ENCODE assay signal across 28 cellular contexts in genomic region chr6:104108587-104108986, GRCh38.
"Had no signal": no experiment of that assay in that cellular context is flagged by ENCODE, and none has a peak within 500 bp of the region (broad histone marks: within the 10 kb centered on the region; RNA-seq: fewer than 3 reads in every experiment).

No MANE protein-coding gene starts in this region.

- H3K27me3 Mint-ChIP-seq: stimulated activated memory B cell treated with anti-CD40 and anti-IgM and Interleukin-4, amounts not matched to agents 10 μg/mL and 1 μg/mL and 100 μg/mL, for 72 hours; stimulated activated naive B cell treated with anti-CD40 and anti-IgM and Interleukin-4, amounts not matched to agents 10 μg/mL and 1 μg/mL and 100 μg/mL, for 72 hours; stimulated activated naive CD8-positive, alpha-beta T cell treated with anti-CD3 and anti-CD28 coated beads, Interleukin-15, amount 100 ng/mL, for 72 hours; stimulated activated naive CD8-positive, alpha-beta T cell treated with anti-CD3 and anti-CD28 coated beads, Interleukin-15, Interleukin-2, amounts not matched to agents 100 ng/mL and 50 ng/mL, for 24 hours; type B pancreatic cell had no signal

- H3K4me3 ChIP-seq: stomach, suprapubic skin, testis, thoracic aorta, thyroid gland, tibial artery, tibial nerve, transverse colon, upper lobe of left lung, upper lobe of right lung, uterus, vagina had no signal

- DNase-seq: stimulated activated CD4-positive, alpha-beta T cell treated with anti-CD3 and anti-CD28 coated beads, Interleukin-2, amount 100 ng/mL, for 48 hours; stimulated activated CD4-positive, alpha-beta T cell treated with anti-CD3 and anti-CD28 coated beads, Interleukin-4, amount 100 ng/mL, for 1 hour; stimulated activated CD4-positive, alpha-beta T cell treated with anti-CD3 and anti-CD28 coated beads, Interleukin-4, amount 100 ng/mL, for 24 hours; stimulated activated CD4-positive, alpha-beta T cell treated with anti-CD3 and anti-CD28 coated beads, Interleukin-4, amount 100 ng/mL, for 4 hours; stimulated activated CD8-positive, alpha-beta memory T cell treated with anti-CD3 and anti-CD28 coated beads, Interleukin-4, amount 100 ng/mL, for 48 hours; stimulated activated naive B cell treated with anti-CD40 and anti-IgM and Interleukin-4, amounts not matched to agents 10 μg/mL and 1 μg/mL and 100 μg/mL, for 72 hours; stimulated activated naive CD4-positive, alpha-beta T cell; stimulated activated naive CD4-positive, alpha-beta T cell treated with Interleukin-2 at 50 U/mL for 16 hours; stimulated activated naive CD8-positive, alpha-beta T cell treated with anti-CD3 and anti-CD28 coated beads, Interleukin-15, amount 100 ng/mL, for 72 hours; stimulated activated naive CD8-positive, alpha-beta T cell treated with anti-CD3 and anti-CD28 coated beads, Interleukin-15, Interleukin-2, amounts not matched to agents 100 U/mL and 50 U/mL, for 24 hours; stomach; substantia nigra; testis; thyroid gland; tibial artery; transverse colon; trophoblast cell; upper lobe of left lung; upper lobe of right lung; uterus had no signal

- H3K4me1 ChIP-seq: stomach, suprapubic skin, testis, thyroid gland, tibial artery, tibial nerve, transverse colon, upper lobe of left lung, upper lobe of right lung, uterus, vagina had no signal

- ATAC-seq: stimulated activated effector memory CD8-positive, alpha-beta T cell treated with anti-CD3 and anti-CD28 coated beads, Interleukin-12 subunit alpha, Interleukin-12 subunit beta, amount 100 ng/mL, for 72 hours; stimulated activated memory B cell treated with anti-CD40 and anti-IgM and Interleukin-4, amounts not matched to agents 10 μg/mL and 1 μg/mL and 100 μg/mL, for 72 hours; stimulated activated naive B cell treated with anti-CD40 and anti-IgM and Interleukin-4, amounts not matched to agents 10 μg/mL and 1 μg/mL and 100 μg/mL, for 72 hours; stimulated activated naive CD8-positive, alpha-beta T cell treated with anti-CD3 and anti-CD28 coated beads, Interleukin-15, amount 100 ng/mL, for 72 hours; stimulated activated naive CD8-positive, alpha-beta T cell treated with anti-CD3 and anti-CD28 coated beads, Interleukin-15, Interleukin-2, amounts not matched to agents 100 U/mL and 50 U/mL, for 24 hours; upper lobe of right lung had no signal

- H3K36me3 Mint-ChIP-seq: stimulated activated effector memory CD8-positive, alpha-beta T cell treated with anti-CD3 and anti-CD28 coated beads, Interleukin-12 subunit alpha, Interleukin-12 subunit beta, amount 100 ng/mL, for 72 hours; stimulated activated memory B cell treated with anti-CD40 and anti-IgM and Interleukin-4, amounts not matched to agents 10 μg/mL and 1 μg/mL and 100 μg/mL, for 72 hours; stimulated activated naive B cell treated with anti-CD40 and anti-IgM and Interleukin-4, amounts not matched to agents 10 μg/mL and 1 μg/mL and 100 μg/mL, for 72 hours; type B pancreatic cell had no signal

- H3K27ac ChIP-seq: stomach, suprapubic skin, testis, thoracic aorta, thyroid gland, tibial artery, tibial nerve, transverse colon, upper lobe of left lung, upper lobe of right lung, uterus, vagina had no signal

- H3K4me3 Mint-ChIP-seq: stimulated activated effector memory CD8-positive, alpha-beta T cell treated with anti-CD3 and anti-CD28 coated beads, Interleukin-12 subunit alpha, Interleukin-12 subunit beta, amount 100 ng/mL, for 72 hours; stimulated activated memory B cell treated with anti-CD40 and anti-IgM and Interleukin-4, amounts not matched to agents 10 μg/mL and 1 μg/mL and 100 μg/mL, for 72 hours; stimulated activated naive B cell treated with anti-CD40 and anti-IgM and Interleukin-4, amounts not matched to agents 10 μg/mL and 1 μg/mL and 100 μg/mL, for 72 hours; stimulated activated naive CD8-positive, alpha-beta T cell treated with anti-CD3 and anti-CD28 coated beads, Interleukin-15, amount 100 ng/mL, for 72 hours; stimulated activated naive CD8-positive, alpha-beta T cell treated with anti-CD3 and anti-CD28 coated beads, Interleukin-15, Interleukin-2, amounts not matched to agents 100 ng/mL and 50 ng/mL, for 24 hours; type B pancreatic cell had no signal

- H3K9me3 Mint-ChIP-seq: stimulated activated effector memory CD8-positive, alpha-beta T cell treated with anti-CD3 and anti-CD28 coated beads, Interleukin-12 subunit alpha, Interleukin-12 subunit beta, amount 100 ng/mL, for 72 hours had no signal

- H3K27me3 ChIP-seq: stomach, suprapubic skin, testis, thyroid gland, tibial artery, tibial nerve, transverse colon, upper lobe of left lung, upper lobe of right lung, uterus, vagina had no signal

- H3K36me3 ChIP-seq: stomach, suprapubic skin, thoracic aorta, thyroid gland, tibial artery, tibial nerve, transverse colon, upper lobe of left lung, upper lobe of right lung, uterus, vagina had no signal

- H3K9me3 ChIP-seq: stomach, suprapubic skin, testis, thoracic aorta, thyroid gland, tibial artery, tibial nerve, transverse colon, upper lobe of left lung, upper lobe of right lung, uterus, vagina had no signal

- H3K4me1 Mint-ChIP-seq: stimulated activated effector memory CD8-positive, alpha-beta T cell treated with anti-CD3 and anti-CD28 coated beads, Interleukin-12 subunit alpha, Interleukin-12 subunit beta, amount 100 ng/mL, for 72 hours; stimulated activated memory B cell treated with anti-CD40 and anti-IgM and Interleukin-4, amounts not matched to agents 10 μg/mL and 1 μg/mL and 100 μg/mL, for 72 hours; stimulated activated naive B cell treated with anti-CD40 and anti-IgM and Interleukin-4, amounts not matched to agents 10 μg/mL and 1 μg/mL and 100 μg/mL, for 72 hours; stimulated activated naive CD8-positive, alpha-beta T cell treated with anti-CD3 and anti-CD28 coated beads, Interleukin-15, amount 100 ng/mL, for 72 hours had no signal

- H3K27ac Mint-ChIP-seq: stimulated activated effector memory CD8-positive, alpha-beta T cell treated with anti-CD3 and anti-CD28 coated beads, Interleukin-12 subunit alpha, Interleukin-12 subunit beta, amount 100 ng/mL, for 72 hours; stimulated activated memory B cell treated with anti-CD40 and anti-IgM and Interleukin-4, amounts not matched to agents 10 μg/mL and 1 μg/mL and 100 μg/mL, for 72 hours; stimulated activated naive B cell treated with anti-CD40 and anti-IgM and Interleukin-4, amounts not matched to agents 10 μg/mL and 1 μg/mL and 100 μg/mL, for 72 hours; stimulated activated naive CD8-positive, alpha-beta T cell treated with anti-CD3 and anti-CD28 coated beads, Interleukin-15, amount 100 ng/mL, for 72 hours; stimulated activated naive CD8-positive, alpha-beta T cell treated with anti-CD3 and anti-CD28 coated beads, Interleukin-15, Interleukin-2, amounts not matched to agents 100 ng/mL and 50 ng/mL, for 24 hours; type B pancreatic cell had no signal
